ENCODE assay signal across 22 cellular contexts in the genomic region with DNA sequence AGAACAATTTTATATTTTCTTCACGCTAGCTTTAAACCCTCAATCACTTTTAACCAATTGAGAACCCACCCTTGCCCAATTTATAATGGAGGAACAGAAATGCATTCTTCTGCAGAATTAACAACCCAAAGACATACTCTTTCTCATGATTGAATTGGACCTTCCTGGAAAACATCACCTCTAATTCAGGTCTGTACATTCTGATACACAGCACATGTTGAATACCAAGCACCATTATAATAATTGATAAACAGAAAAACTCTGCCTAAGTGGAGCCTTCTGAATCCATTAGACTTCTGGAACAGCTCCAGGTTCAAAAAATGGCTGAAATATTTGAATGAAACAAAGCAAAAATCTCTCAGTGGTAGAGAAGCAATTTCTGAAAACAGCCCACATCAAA.
"Had no signal": no experiment of that assay in that cellular context is flagged by ENCODE, and none has a peak within 500 bp of the region (broad histone marks: within the 10 kb centered on the region; RNA-seq: fewer than 3 reads in every experiment).

No MANE protein-coding gene starts in this region.

- H3K27ac Mint-ChIP-seq: endodermal cell; stimulated activated naive B cell treated with anti-CD40 and anti-IgM and Interleukin-4, amounts not matched to agents 10 μg/mL and 1 μg/mL and 100 μg/mL, for 72 hours had no signal

- H3K27ac ChIP-seq: brain microvascular endothelial cell, epithelial cell of prostate, hepatocyte, SK-N-MC had no signal

- ATAC-seq: activated CD4-positive, CD25-positive, alpha-beta regulatory T cell treated with anti-CD3 and anti-CD28 coated beads, Interleukin-2, amount 50 U/mL, for 24 hours; left cardiac atrium; stimulated activated naive B cell treated with anti-CD40 and anti-IgM and Interleukin-4, amounts not matched to agents 10 μg/mL and 1 μg/mL and 100 μg/mL, for 72 hours had no signal

- H3K27me3 ChIP-seq: brain microvascular endothelial cell, dorsolateral prefrontal cortex, hepatocyte, spleen, tibial artery had no signal

- H3K36me3 Mint-ChIP-seq: stimulated activated naive B cell treated with anti-CD40 and anti-IgM and Interleukin-4, amounts not matched to agents 10 μg/mL and 1 μg/mL and 100 μg/mL, for 72 hours had no signal

- DNase-seq: activated CD4-positive, alpha-beta T cell treated with anti-CD3 and anti-CD28 coated beads, Interleukin-2, amount 50 U/mL, for 48 hours; activated naive CD8-positive, alpha-beta T cell treated with anti-CD3 and anti-CD28 coated beads, Interleukin-2, amount 10 ng/mL, durations not matched to agents 7 days and 5 days; brain microvascular endothelial cell; central memory CD4-positive, alpha-beta T cell; endodermal cell; foreskin fibroblast; left cardiac atrium; retina; SHP77; spleen; stimulated activated CD4-positive, alpha-beta T cell treated with anti-CD3 and anti-CD28 coated beads, Interleukin-4, amount 100 ng/mL, for 4 hours; stimulated activated naive B cell treated with anti-CD40 and anti-IgM and Interleukin-4, amounts not matched to agents 10 μg/mL and 1 μg/mL and 100 μg/mL, for 72 hours; substantia nigra; T-helper 1 cell; T1000; tibial artery had no signal

- H3K4me3 Mint-ChIP-seq: activated naive CD8-positive, alpha-beta T cell treated with anti-CD3 and anti-CD28 coated beads, Interleukin-2, amount 10 ng/mL, durations not matched to agents 7 days and 5 days; endodermal cell; stimulated activated naive B cell treated with anti-CD40 and anti-IgM and Interleukin-4, amounts not matched to agents 10 μg/mL and 1 μg/mL and 100 μg/mL, for 72 hours had no signal

- H3K4me3 ChIP-seq: dorsolateral prefrontal cortex, hepatocyte, lung, SK-N-MC, spleen, tibial artery had no signal

- H3K27me3 Mint-ChIP-seq: activated naive CD8-positive, alpha-beta T cell treated with anti-CD3 and anti-CD28 coated beads, Interleukin-2, amount 10 ng/mL, durations not matched to agents 7 days and 5 days; stimulated activated naive B cell treated with anti-CD40 and anti-IgM and Interleukin-4, amounts not matched to agents 10 μg/mL and 1 μg/mL and 100 μg/mL, for 72 hours had no signal

- H3K9me3 ChIP-seq: spleen, tibial artery had no signal

- H3K9me3 Mint-ChIP-seq: activated naive CD8-positive, alpha-beta T cell treated with anti-CD3 and anti-CD28 coated beads, Interleukin-2, amount 10 ng/mL, durations not matched to agents 7 days and 5 days; endodermal cell; stimulated activated naive B cell treated with anti-CD40 and anti-IgM and Interleukin-4, amounts not matched to agents 10 μg/mL and 1 μg/mL and 100 μg/mL, for 72 hours had no signal

- H3K36me3 ChIP-seq: brain microvascular endothelial cell, spleen, tibial artery had no signal
